In the genomic region with DNA sequence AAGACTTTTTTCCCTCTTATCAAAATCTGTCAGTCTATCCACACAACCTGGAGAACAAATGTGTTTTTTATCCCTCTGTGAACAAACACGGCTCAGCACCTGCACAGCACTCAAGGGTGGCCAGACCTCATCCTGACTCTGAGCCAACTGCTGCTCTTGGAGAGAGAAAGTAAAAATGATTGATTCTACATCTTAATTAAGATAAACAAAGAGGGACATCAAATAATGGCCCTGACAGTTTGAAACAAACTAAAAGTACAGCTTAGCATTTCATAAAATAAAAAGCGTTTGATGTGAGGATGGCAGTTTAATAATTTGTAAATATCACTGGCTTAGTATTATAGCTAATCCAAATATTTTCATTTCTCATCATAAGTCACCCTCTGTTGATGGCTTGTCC, we compare ENCODE assay signal across 26 cellular contexts.
A peak's percentile ranks its signal among the peaks of the same experiment; 100 is the strongest.
DNase-seq lines count a peak whose midpoint lies in the region; ATAC-seq and TF ChIP-seq lines count a peak whose summit lies in the region.
"Had no signal": no experiment of that assay in that cellular context is flagged by ENCODE, and none has a peak within 500 bp of the region (broad histone marks: within the 10 kb centered on the region; RNA-seq: fewer than 3 reads in every experiment).

No MANE protein-coding gene starts in this region.

- no peak overlapping the region for H3T11ph ChIP-seq in H9 (ENCODE audit: low read length)

- H3K23me2 ChIP-seq in H9 (ENCODE audit: insufficient read length, low read depth, low read length, poor library complexity, severe bottlenecking), result no peaks in the 10 kb centered on the region

- ATAC-seq in body of pancreas (peak; percentile 35), HG02610 (IDR thresholded peaks at IDR 0.05; ENCODE audit: unreplicated experiment) (no peak), HG03196 (IDR thresholded peaks at IDR 0.05; ENCODE audit: unreplicated experiment) (no peak)
- ATAC-seq: activated T-helper 17 cell treated with anti-CD3 and anti-CD28 coated beads, Interleukin-2, amount 50 U/mL, for 72 hours; GM23338; left lobe of liver; Right ventricle myocardium inferior; sciatic nerve; stimulated activated memory B cell treated with anti-CD40 and anti-IgM and Interleukin-4, amounts not matched to agents 10 μg/mL and 1 μg/mL and 100 μg/mL, for 72 hours had no signal

- H3K4me3 ChIP-seq in HEK293 (ENCODE audit: low read depth, low read length) (no peak overlapping the region), body of pancreas (no peak overlapping the region)
- H3K4me3 ChIP-seq: GM23338, PC-9 had no signal

- DNase-seq in COLO668 (lab: John Stamatoyannopoulos, UW; ENCODE audit: unreplicated experiment) (peak; percentile 27), NCI-H345 treated with DMSO at 0.1 percent for 48 hours (lab: John Stamatoyannopoulos, UW; ENCODE audit: unreplicated experiment) (peak; percentile 61), body of pancreas (peak; percentile 12 to 55 (median 24)), H9 (no peak)
- DNase-seq in effector CD8-positive, alpha-beta T cell (lab: John Stamatoyannopoulos, UW), result no peak
- DNase-seq: activated CD4-positive, alpha-beta T cell treated with anti-CD3 and anti-CD28 coated beads, Interleukin-2, amount 50 U/mL, for 4 hours; activated CD4-positive, CD25-positive, alpha-beta regulatory T cell; activated CD8-positive, alpha-beta memory T cell treated with anti-CD3 and anti-CD28 coated beads, Interleukin-2, amount 50 U/mL, for 48 hours; activated naive CD4-positive, alpha-beta T cell treated with anti-CD3 and anti-CD28 coated beads, Interleukin-2, amount 50 U/mL, for 16 hours; amniotic stem cell; DMS 273 treated with DMSO at 0.1 percent for 48 hours; NCI-H1105; PC-9; stimulated activated CD4-positive, alpha-beta T cell treated with anti-CD3 and anti-CD28 coated beads, Interleukin-4, amount 100 ng/mL, for 24 hours had no signal

- H2BK12ac ChIP-seq in H9 (ENCODE audit: insufficient read length, low read depth, low read length), result no peak overlapping the region

- POLR2A ChIA-PET in HEK293 (lab: Yijun Ruan, JAX), result no interaction called here

- no peak overlapping the region for H4K91ac ChIP-seq in H9 (ENCODE audit: insufficient read length, low read depth, low read length)

- no peak overlapping the region for H3K4me2 ChIP-seq in H9 (ENCODE audit: insufficient read depth, insufficient read length, low read length)
- H3K4me2 ChIP-seq: GM23338, PC-9 had no signal

- CTCF ChIA-PET in HEK293 (lab: Yijun Ruan, JAX), result interaction anchor here (0.5 to 8.5 kb wide), 27 partner anchors 8 to 413 kb away, joined by 3 to 221 read pairs (median 6); a partner anchor contains a TSS

- H3K4me1 Mint-ChIP-seq in H9, result no peaks in the 10 kb centered on the region
- H3K4me1 Mint-ChIP-seq: GM23338; memory B cell; stimulated activated memory B cell treated with anti-CD40 and anti-IgM and Interleukin-4, amounts not matched to agents 10 μg/mL and 1 μg/mL and 100 μg/mL, for 72 hours had no signal

- WGBS in body of pancreas, 2 donors, result 14 to 17% methylated on average over 2 of the region's 2 CpGs
- WGBS in H9 (ENCODE audit: extremely low coverage, insufficient read length, low lambda C conversion rate), result no CpG with 5 or more reads among the region's 2 CpGs

- no peak overlapping the region for H3K4ac ChIP-seq in H9 (ENCODE audit: low read depth, low read length)

- H3K36me3 Mint-ChIP-seq in H9 (ENCODE audit: insufficient read depth in 1 of 3, low read depth in 3 of 3), result no peaks in the 10 kb centered on the region
- H3K36me3 Mint-ChIP-seq: memory B cell; stimulated activated memory B cell treated with anti-CD40 and anti-IgM and Interleukin-4, amounts not matched to agents 10 μg/mL and 1 μg/mL and 100 μg/mL, for 72 hours had no signal

- no peak overlapping the region for H2BK120ac ChIP-seq in H9 (ENCODE audit: low read depth, low read length, poor library complexity, severe bottlenecking)

- H3K4me3 Mint-ChIP-seq in H9, result no peak overlapping the region
- H3K4me3 Mint-ChIP-seq: activated T-helper 17 cell treated with anti-CD3 and anti-CD28 coated beads, Interleukin-2, amount 50 U/mL, for 72 hours; GM23338; memory B cell; stimulated activated memory B cell treated with anti-CD40 and anti-IgM and Interleukin-4, amounts not matched to agents 10 μg/mL and 1 μg/mL and 100 μg/mL, for 72 hours had no signal

- no peak for TF ChIP-seq POLR2A in body of pancreas (IDR thresholded peaks at IDR 0.05)

- TF ChIP-seq CTCF in HEK293 (tag by site-specific recombination; IDR thresholded peaks at IDR 0.05), result no peak
- TF ChIP-seq CTCF in body of pancreas (IDR thresholded peaks at IDR 0.05), result no peak
- TF ChIP-seq CTCF in H9 (conservative IDR thresholded peaks at IDR 0.05), result no peak

- no peak overlapping the region for H4K8ac ChIP-seq in H9 (replicated peaks; ENCODE audit: insufficient read length, low read depth, low read length)

- intact Hi-C loops in body of pancreas (cut with DNase I), result no loop called here

- no peak overlapping the region for H3K23ac ChIP-seq in H9 (ENCODE audit: insufficient read length, low read depth, low read length)

- no peak overlapping the region for H3K56ac ChIP-seq in H9 (ENCODE audit: insufficient read length, low read depth, low read length)

- H4K20me1 ChIP-seq in H9 (ENCODE audit: control insufficient read depth, insufficient read depth, insufficient read length), result no peaks in the 10 kb centered on the region

- H3K36me3 ChIP-seq in HEK293 (ENCODE audit: control insufficient read depth in 2 of 2, insufficient read depth in 1 of 2, low read length in 2 of 2) (no peaks in the 10 kb centered on the region), body of pancreas (replicated peaks in 1 of 2; ENCODE audit: insufficient read depth in 1 of 2, low read depth in 2 of 2) (no peaks in the 10 kb centered on the region)

- no peak overlapping the region for H2BK20ac ChIP-seq in H9 (ENCODE audit: low read depth, low read length, poor library complexity, severe bottlenecking)

- H3K27ac ChIP-seq in HEK293 (ENCODE audit: extremely low read depth, low read depth, low read length) (no peak overlapping the region), body of pancreas (no peak overlapping the region), H9 (ENCODE audit: insufficient read length, low read depth, low read length) (no peak overlapping the region)
- H3K27ac ChIP-seq: C4-2B, epithelial cell of prostate, PC-9 had no signal

- H3K27me3 ChIP-seq in body of pancreas, result no peaks in the 10 kb centered on the region
- H3K27me3 ChIP-seq in H9 (ENCODE audit: insufficient read depth, low read length), result peaks cover 4% of the 10 kb centered on the region; the same call in 1 of the 2 replicates

- H3K27ac Mint-ChIP-seq in H9, result no peak overlapping the region
- H3K27ac Mint-ChIP-seq: activated T-helper 17 cell treated with anti-CD3 and anti-CD28 coated beads, Interleukin-2, amount 50 U/mL, for 72 hours; GM23338; memory B cell; stimulated activated memory B cell treated with anti-CD40 and anti-IgM and Interleukin-4, amounts not matched to agents 10 μg/mL and 1 μg/mL and 100 μg/mL, for 72 hours had no signal

- H3K27me3 Mint-ChIP-seq in H9 (ENCODE audit: low read depth), result peaks cover 44% of the 10 kb centered on the region
- H3K27me3 Mint-ChIP-seq: activated T-helper 17 cell treated with anti-CD3 and anti-CD28 coated beads, Interleukin-2, amount 50 U/mL, for 72 hours; memory B cell; stimulated activated memory B cell treated with anti-CD40 and anti-IgM and Interleukin-4, amounts not matched to agents 10 μg/mL and 1 μg/mL and 100 μg/mL, for 72 hours had no signal

- no peaks in the 10 kb centered on the region for H3K9me3 ChIP-seq in HEK293 (ENCODE audit: control insufficient read depth, insufficient read depth, low read depth, low read length)
- no peaks in the 10 kb centered on the region for H3K9me3 ChIP-seq in body of pancreas
- no peaks in the 10 kb centered on the region for H3K9me3 ChIP-seq in H9 (ENCODE audit: control insufficient read depth, low read depth, low read length)

- no peaks in the 10 kb centered on the region for H3K9me3 Mint-ChIP-seq in H9
- H3K9me3 Mint-ChIP-seq: activated T-helper 17 cell treated with anti-CD3 and anti-CD28 coated beads, Interleukin-2, amount 50 U/mL, for 72 hours; GM23338; memory B cell; stimulated activated memory B cell treated with anti-CD40 and anti-IgM and Interleukin-4, amounts not matched to agents 10 μg/mL and 1 μg/mL and 100 μg/mL, for 72 hours had no signal

- no peak overlapping the region for H3K18ac ChIP-seq in H9 (ENCODE audit: insufficient read length, low read depth, low read length)

- H3K79me1 ChIP-seq in H9 (ENCODE audit: insufficient read depth, low read depth, low read length, poor library complexity, severe bottlenecking), result no peaks in the 10 kb centered on the region

- no peak overlapping the region for H2AK5ac ChIP-seq in H9 (ENCODE audit: insufficient read length, low read length)

- H3K9ac ChIP-seq in H9 (ENCODE audit: extremely low read depth, insufficient read length, low read length), result no peak overlapping the region

- no peak overlapping the region for H4K5ac ChIP-seq in H9 (ENCODE audit: insufficient read length, low read depth, low read length)

- no peak overlapping the region for H2BK15ac ChIP-seq in H9 (ENCODE audit: low read depth, low read length)

- H2AFZ ChIP-seq in H9 (ENCODE audit: low read length), result no peak overlapping the region
- H2AFZ ChIP-seq: GM23338, PC-9 had no signal

- no peaks in the 10 kb centered on the region for H3K79me2 ChIP-seq in H9 (ENCODE audit: insufficient read depth, low read length)

- H3K4me1 ChIP-seq in HEK293 (ENCODE audit: control insufficient read depth, insufficient read depth, low read length) (peaks cover 4% of the 10 kb centered on the region; the same call in 1 of the 2 replicates), body of pancreas (peaks cover 14% of the 10 kb centered on the region), H9 (ENCODE audit: insufficient read depth, low read length) (no peaks in the 10 kb centered on the region)

- H3K14ac ChIP-seq in H9 (ENCODE audit: insufficient read depth, low read length), result no peak overlapping the region

- no peak overlapping the region for H2BK5ac ChIP-seq in H9 (ENCODE audit: insufficient read length, low read length)

TF ChIP-seq in HEK293, 187 proteins besides CTCF, POLR2A, EP300 and RAD21 (continues in another document):
- no peak for TF ChIP-seq SETDB1 (IDR thresholded peaks at IDR 0.05; ENCODE audit: insufficient read length, low read length)
- TF ChIP-seq ZNF23 (tag by site-specific recombination; IDR thresholded peaks at IDR 0.05; ENCODE audit: borderline replicate concordance), result no peak
- no peak for TF ChIP-seq ZNF302 (tag by site-specific recombination; IDR thresholded peaks at IDR 0.05; ENCODE audit: low read depth)
- no peak for TF ChIP-seq KLF8 (tag by site-specific recombination; IDR thresholded peaks at IDR 0.05)
- TF ChIP-seq OSR2 (tag by site-specific recombination; IDR thresholded peaks at IDR 0.05), result peak; percentile 13; the same call in 1 of the 2 replicates
- TF ChIP-seq ZNF394 (tag by site-specific recombination; IDR thresholded peaks at IDR 0.05; ENCODE audit: borderline replicate concordance), result no peak
- TF ChIP-seq ZNF214 (tag by site-specific recombination; IDR thresholded peaks at IDR 0.05; ENCODE audit: borderline replicate concordance), result no peak

Comparison
In these comparisons a context has a peak if more than half of its experiments do, and no peak if none do; other contexts are left out.
1. DNase-seq: peak in COLO668 (single experiment), NCI-H345 treated with DMSO at 0.1 percent for 48 hours (single experiment) and body of pancreas (4 of 4); none in effector CD8-positive, alpha-beta T cell (single experiment) and H9 (single experiment).